Comparison of ENCODE assay signal across 1 cellular context in the genomic region with DNA sequence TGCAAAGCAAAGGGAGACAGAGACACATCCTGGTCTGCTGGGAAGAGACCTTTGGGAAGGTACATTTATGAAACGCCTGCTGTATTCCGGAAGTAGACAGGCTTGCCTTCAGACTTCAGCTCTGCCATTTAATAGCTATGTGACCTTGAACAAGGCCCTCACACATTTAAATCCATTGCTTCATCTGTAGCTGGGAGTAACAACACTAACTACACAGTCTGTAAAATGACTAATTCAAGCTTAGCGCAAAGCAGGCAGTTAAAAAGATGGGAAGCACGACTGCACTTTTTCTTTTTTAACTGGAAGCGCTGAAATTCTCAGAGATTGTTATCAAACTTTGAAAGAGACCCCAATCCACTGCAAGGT.
TF ChIP-seq lines count a peak whose summit lies in the region.

No MANE protein-coding gene starts in this region.

TF ChIP-seq in HepG2, 621 proteins besides CTCF, POLR2A, EP300 and RAD21 (continued from another document):
- TF ChIP-seq MIER3 (CRISPR knock-in tag; IDR thresholded peaks at IDR 0.05; ENCODE audit: borderline replicate concordance) (no peak), CHD4 (IDR thresholded peaks at IDR 0.05; ENCODE audit: borderline replicate concordance, low read length) (no peak)
- TF ChIP-seq, protein P1, sequence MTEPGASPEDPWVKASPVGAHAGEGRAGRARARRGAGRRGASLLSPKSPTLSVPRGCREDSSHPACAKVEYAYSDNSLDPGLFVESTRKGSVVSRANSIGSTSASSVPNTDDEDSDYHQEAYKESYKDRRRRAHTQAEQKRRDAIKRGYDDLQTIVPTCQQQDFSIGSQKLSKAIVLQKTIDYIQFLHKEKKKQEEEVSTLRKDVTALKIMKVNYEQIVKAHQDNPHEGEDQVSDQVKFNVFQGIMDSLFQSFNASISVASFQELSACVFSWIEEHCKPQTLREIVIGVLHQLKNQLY (CRISPR knock-in tag; IDR thresholded peaks at IDR 0.05): no peak
TF ChIP-seq in HepG2: peak in this region for 2.
